ENCODE assay signal across 19 cellular contexts in the genomic region with DNA sequence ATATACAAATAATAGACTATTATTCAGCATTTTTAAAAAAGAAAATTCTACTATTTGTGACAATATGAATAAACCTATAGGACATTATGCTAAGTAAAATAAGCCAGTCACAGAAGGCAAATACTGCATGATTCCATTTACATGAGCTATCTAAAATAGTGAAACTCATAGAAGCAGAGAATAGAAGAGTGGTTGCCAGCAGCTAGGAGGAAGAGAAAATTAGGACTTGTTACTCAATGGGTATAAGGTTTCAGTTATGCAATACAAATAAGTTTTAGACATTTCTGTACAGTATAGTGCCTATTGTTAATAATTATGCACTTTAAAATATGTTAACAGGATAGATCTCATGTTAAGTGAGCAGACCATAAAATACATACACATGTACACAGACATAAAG.
DNase-seq lines count a peak whose midpoint lies in the region; ATAC-seq and TF ChIP-seq lines count a peak whose summit lies in the region.
"Had no signal": no experiment of that assay in that cellular context is flagged by ENCODE, and none has a peak within 500 bp of the region (broad histone marks: within the 10 kb centered on the region; RNA-seq: fewer than 3 reads in every experiment).

No MANE protein-coding gene starts in this region.

- ATAC-seq in PC-3 = no peak
- no peak for ATAC-seq in naive thymus-derived CD8-positive, alpha-beta T cell
- ATAC-seq: CD8-positive, alpha-beta T cell had no signal

- POLR2A ChIA-PET in PC-3 (lab: Charles Lee; ENCODE audit: unreplicated experiment) = no interaction called here
- POLR2A ChIA-PET in naive thymus-derived CD8-positive, alpha-beta T cell (lab: Charles Lee) = no interaction called here

- BruUV-seq in PC-3 (replicated peaks; lab: Mats Ljungman, UMichigan) = no TSS peak

- TF ChIP-seq CTCF in PC-3 (conservative IDR thresholded peaks at IDR 0.05; ENCODE audit: low read depth, low read length) (no peak), esophagus squamous epithelium (IDR thresholded peaks at IDR 0.05) (no peak)

- no peak overlapping the region for H3K4me3 ChIP-seq in PC-3 (ENCODE audit: low read length)
- no peak overlapping the region for H3K4me3 ChIP-seq in esophagus squamous epithelium
- H3K4me3 ChIP-seq: PC-9 had no signal

- H3K4me3 Mint-ChIP-seq in activated T-helper 1 cell treated with anti-CD3 and anti-CD28 coated beads, Interleukin-12 subunit alpha, Interleukin-12 subunit beta, Interleukin-2, Interleukin-4 antibody, amounts not matched to agents 30 ng/mL and 10 ng/mL and 1 ng/mL, durations not matched to agents 14 hours and 24 hours and 36 hours = no peak overlapping the region
- no peak overlapping the region for H3K4me3 Mint-ChIP-seq in naive thymus-derived CD8-positive, alpha-beta T cell
- H3K4me3 Mint-ChIP-seq: B cell; CD8-positive, alpha-beta T cell had no signal

- no peaks in the 10 kb centered on the region for H4K20me1 ChIP-seq in PC-3 (ENCODE audit: low read length)

- H3K27ac ChIP-seq in PC-3 (ENCODE audit: low read length) (no peak overlapping the region), esophagus squamous epithelium (peak overlapping the region in 3 of 4 donors; percentile 9 to 52 (median 30))
- H3K27ac ChIP-seq: 22Rv1, C4-2B, PC-9 had no signal

- H3K36me3 Mint-ChIP-seq in activated T-helper 1 cell treated with anti-CD3 and anti-CD28 coated beads, Interleukin-12 subunit alpha, Interleukin-12 subunit beta, Interleukin-2, Interleukin-4 antibody, amounts not matched to agents 30 ng/mL and 10 ng/mL and 1 ng/mL, durations not matched to agents 14 hours and 24 hours and 36 hours (ENCODE audit: low read depth) = no peaks in the 10 kb centered on the region
- H3K36me3 Mint-ChIP-seq in naive thymus-derived CD8-positive, alpha-beta T cell = no peaks in the 10 kb centered on the region
- H3K36me3 Mint-ChIP-seq: CD8-positive, alpha-beta T cell had no signal

- H3K4me2 ChIP-seq in PC-3 (ENCODE audit: low read length) = 0 out of 2 replicates have a peak overlapping the region, but pooled peaks have one; percentile 5
- H3K4me2 ChIP-seq: PC-9 had no signal

- H3K27me3 Mint-ChIP-seq in activated T-helper 1 cell treated with anti-CD3 and anti-CD28 coated beads, Interleukin-12 subunit alpha, Interleukin-12 subunit beta, Interleukin-2, Interleukin-4 antibody, amounts not matched to agents 30 ng/mL and 10 ng/mL and 1 ng/mL, durations not matched to agents 14 hours and 24 hours and 36 hours (ENCODE audit: insufficient read depth) = peaks cover 3% of the 10 kb centered on the region
- H3K27me3 Mint-ChIP-seq in naive thymus-derived CD8-positive, alpha-beta T cell = peaks cover 0 to 2% (median 1%) of the 10 kb centered on the region in 5 donors
- H3K27me3 Mint-ChIP-seq: B cell had no signal

- H3K9me3 Mint-ChIP-seq in activated T-helper 1 cell treated with anti-CD3 and anti-CD28 coated beads, Interleukin-12 subunit alpha, Interleukin-12 subunit beta, Interleukin-2, Interleukin-4 antibody, amounts not matched to agents 30 ng/mL and 10 ng/mL and 1 ng/mL, durations not matched to agents 14 hours and 24 hours and 36 hours = no peaks in the 10 kb centered on the region
- H3K9me3 Mint-ChIP-seq in naive thymus-derived CD8-positive, alpha-beta T cell = peaks cover 0 to 4% (median 0%) of the 10 kb centered on the region in 9 donors
- H3K9me3 Mint-ChIP-seq: CD8-positive, alpha-beta T cell had no signal

- no peak for TF ChIP-seq POLR2A in esophagus squamous epithelium (IDR thresholded peaks at IDR 0.05)

- H3K4me1 ChIP-seq in PC-3 (ENCODE audit: insufficient read depth, low read length) (peaks cover 22% of the 10 kb centered on the region), esophagus squamous epithelium (peaks cover 0 to 48% (median 0%) of the 10 kb centered on the region in 3 donors)
- H3K4me1 ChIP-seq: Caco-2 had no signal

- no peaks in the 10 kb centered on the region for H3K9me3 ChIP-seq in PC-3 (ENCODE audit: low read length)
- no peaks in the 10 kb centered on the region for H3K9me3 ChIP-seq in esophagus squamous epithelium
- H3K9me3 ChIP-seq: Caco-2 had no signal

- CTCF ChIA-PET in PC-3 (lab: Charles Lee) = no interaction called here

- H3K4me1 Mint-ChIP-seq in activated T-helper 1 cell treated with anti-CD3 and anti-CD28 coated beads, Interleukin-12 subunit alpha, Interleukin-12 subunit beta, Interleukin-2, Interleukin-4 antibody, amounts not matched to agents 30 ng/mL and 10 ng/mL and 1 ng/mL, durations not matched to agents 14 hours and 24 hours and 36 hours (ENCODE audit: low read depth) = no peaks in the 10 kb centered on the region
- H3K4me1 Mint-ChIP-seq in naive thymus-derived CD8-positive, alpha-beta T cell = no peaks in the 10 kb centered on the region
- H3K4me1 Mint-ChIP-seq: B cell had no signal

- no peak overlapping the region for H3K9ac ChIP-seq in PC-3 (ENCODE audit: low read length)

- H3F3A ChIP-seq in PC-3 (ENCODE audit: low read length, unreplicated experiment) = no peaks in the 10 kb centered on the region

- no peaks in the 10 kb centered on the region for H3K36me3 ChIP-seq in PC-3 (ENCODE audit: low read depth, low read length)
- H3K36me3 ChIP-seq in esophagus squamous epithelium = no peaks in the 10 kb centered on the region

- intact Hi-C loops in PC-3 (cut with micrococcal nuclease) (no loop called here), esophagus squamous epithelium (cut with DNase I) (no loop called here)
- intact Hi-C loops in activated T-helper 1 cell treated with anti-CD3 and anti-CD28 coated beads, Interleukin-12 subunit alpha, Interleukin-12 subunit beta, Interleukin-2, Interleukin-4 antibody, amounts not matched to agents 30 ng/mL and 10 ng/mL and 1 ng/mL, durations not matched to agents 14 hours and 24 hours and 36 hours (cut with micrococcal nuclease) = no loop called here

- DNase-seq in DMS53 (lab: John Stamatoyannopoulos, UW) = peak; percentile 12
- no peak for DNase-seq in DMS53 treated with DMSO at 0.1 percent for 48 hours (lab: John Stamatoyannopoulos, UW; ENCODE audit: unreplicated experiment)
- peak; percentile 36 for DNase-seq in PC-3
- DNase-seq in esophagus squamous epithelium (lab: John Stamatoyannopoulos, UW) = no peak
- DNase-seq in activated T-helper 1 cell treated with anti-CD3 and anti-CD28 coated beads, Interleukin-12 subunit alpha, Interleukin-12 subunit beta, Interleukin-2, Interleukin-4 antibody, amounts not matched to agents 30 ng/mL and 10 ng/mL and 1 ng/mL, durations not matched to agents 14 hours and 24 hours and 36 hours (ENCODE audit: low spot score) = no peak
- no peak for DNase-seq in NCI-H1417 (lab: John Stamatoyannopoulos, UW)
- no peak for DNase-seq in naive thymus-derived CD8-positive, alpha-beta T cell
- DNase-seq: Caco-2; CD8-positive, alpha-beta T cell; DND-41; NCI-H1694; NCI-H2081; NCI-H2227 treated with DMSO at 0.1 percent for 48 hours; NCI-H526 treated with DMSO at 0.1 percent for 48 hours; PC-9; Right ventricle myocardium superior had no signal

- no peaks in the 10 kb centered on the region for H3K27me3 ChIP-seq in PC-3 (ENCODE audit: low read length)
- H3K27me3 ChIP-seq in esophagus squamous epithelium = no peaks in the 10 kb centered on the region

- no peak overlapping the region for H2AFZ ChIP-seq in PC-3 (ENCODE audit: low read length)
- H2AFZ ChIP-seq: PC-9 had no signal

- no peaks in the 10 kb centered on the region for H3K79me2 ChIP-seq in PC-3 (ENCODE audit: low read length)

- no peaks in the 10 kb centered on the region for H3K9me2 ChIP-seq in PC-3 (replicated peaks; ENCODE audit: low read length)

- H3K27ac Mint-ChIP-seq in activated T-helper 1 cell treated with anti-CD3 and anti-CD28 coated beads, Interleukin-12 subunit alpha, Interleukin-12 subunit beta, Interleukin-2, Interleukin-4 antibody, amounts not matched to agents 30 ng/mL and 10 ng/mL and 1 ng/mL, durations not matched to agents 14 hours and 24 hours and 36 hours = no peak overlapping the region
- no peak overlapping the region for H3K27ac Mint-ChIP-seq in naive thymus-derived CD8-positive, alpha-beta T cell
- H3K27ac Mint-ChIP-seq: B cell; CD8-positive, alpha-beta T cell had no signal

Comparison
In these comparisons a context has a peak if more than half of its experiments do, and no peak if none do; other contexts are left out.
1. DNase-seq: peak in DMS53 (single experiment) and PC-3 (single experiment); none in DMS53 treated with DMSO at 0.1 percent for 48 hours (single experiment), esophagus squamous epithelium (single experiment), activated T-helper 1 cell treated with anti-CD3 and anti-CD28 coated beads, Interleukin-12 subunit alpha, Interleukin-12 subunit beta, Interleukin-2, Interleukin-4 antibody, amounts not matched to agents 30 ng/mL and 10 ng/mL and 1 ng/mL, durations not matched to agents 14 hours and 24 hours and 36 hours (single experiment), NCI-H1417 (0 of 3) and naive thymus-derived CD8-positive, alpha-beta T cell (0 of 10).